ENCODE assay signal across 12 cellular contexts in the genomic region with DNA sequence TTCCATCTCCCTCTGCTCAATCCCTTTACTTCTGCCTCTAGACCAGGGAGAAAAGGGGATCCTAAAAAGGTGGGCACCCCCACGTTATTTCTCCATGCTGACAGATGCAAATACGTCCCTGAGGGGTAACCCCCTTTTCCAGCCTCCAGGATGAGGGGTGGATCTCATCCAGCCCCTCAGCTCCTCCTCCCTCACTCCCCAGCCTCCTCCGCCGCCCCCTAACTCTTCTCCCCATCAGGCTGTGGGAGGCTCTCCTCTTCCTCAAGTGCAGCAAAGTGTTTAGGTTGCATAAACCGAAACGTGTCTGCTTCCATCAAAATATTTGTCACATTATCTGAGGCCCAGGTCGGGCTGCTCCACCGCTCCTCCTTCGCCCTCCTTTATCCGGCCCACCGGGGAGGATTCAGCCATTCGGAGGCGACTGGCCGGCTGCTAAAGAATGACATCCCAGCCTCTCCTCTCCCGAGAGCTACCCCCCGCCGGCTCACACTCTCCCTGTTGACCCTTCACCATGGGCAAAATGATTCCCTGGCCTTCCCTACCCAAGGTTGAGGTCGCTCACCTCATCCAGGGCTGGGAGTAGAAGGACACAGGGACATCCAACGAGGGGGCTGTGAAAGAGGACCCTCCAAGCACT. TPM values are rescaled to one million over a fixed set of nuclear protein-coding genes. Genes with fewer than 3 reads are reported as not detected.
DNase-seq lines count a peak whose midpoint lies in the region; ATAC-seq, FAIRE-seq and TF ChIP-seq lines count a peak whose summit lies in the region.
"Had no signal": no experiment of that assay in that cellular context is flagged by ENCODE, and none has a peak within 500 bp of the region (broad histone marks: within the 10 kb centered on the region; RNA-seq: fewer than 3 reads in every experiment).

No MANE protein-coding gene starts in this region.

- H3K27ac Mint-ChIP-seq in activated T-cell treated with anti-CD3 and anti-CD28 coated beads, Interleukin-2, amount 50 U/mL, for 24 hours, result no peak overlapping the region
- no peak overlapping the region for H3K27ac Mint-ChIP-seq in T-helper 17 cell
- no peak overlapping the region for H3K27ac Mint-ChIP-seq in stimulated activated naive CD8-positive, alpha-beta T cell treated with anti-CD3 and anti-CD28 coated beads, Interleukin-15, amount 100 ng/mL, for 72 hours

- peaks cover 68% of the 10 kb centered on the region for H3K27me3 Mint-ChIP-seq in activated T-cell treated with anti-CD3 and anti-CD28 coated beads, Interleukin-2, amount 50 U/mL, for 24 hours
- H3K27me3 Mint-ChIP-seq in T-helper 17 cell, result peaks cover 63% of the 10 kb centered on the region
- H3K27me3 Mint-ChIP-seq in stimulated activated naive CD8-positive, alpha-beta T cell treated with anti-CD3 and anti-CD28 coated beads, Interleukin-15, amount 100 ng/mL, for 72 hours, result peaks cover 65% of the 10 kb centered on the region

- H3K4me1 ChIP-seq in iPS DF 6.9 (ENCODE audit: control insufficient read depth, insufficient read depth, low read length), result peaks cover 7% of the 10 kb centered on the region; the same call in 1 of the 2 replicates

- no peaks in the 10 kb centered on the region for H3K36me3 ChIP-seq in iPS DF 6.9 (ENCODE audit: control insufficient read depth, insufficient read depth, low read length)

- no peak for TF ChIP-seq CTCF in GM10248 (IDR thresholded peaks at IDR 0.05; ENCODE audit: control extremely low read depth, extremely low read depth, low read depth, missing control alignments)

- no peak for FAIRE-seq in frontal cortex (lab: Jason Lieb, UNC)
- FAIRE-seq: GM18507 had no signal

- POLR2A ChIA-PET in GM10248 (lab: Yijun Ruan, JAX), result no interaction called here

- no peak for DNase-seq in activated T-cell treated with anti-CD3 and anti-CD28 coated beads, Interleukin-2, amount 50 U/mL, for 24 hours
- no peak for DNase-seq in activated T-cell treated with anti-CD3 and anti-CD28 coated beads, Interleukin-2, amount 50 U/mL, for 1 hour
- DNase-seq in T-helper 17 cell (no peak), iPS DF 6.9 (ENCODE audit: low read depth, low spot score) (no peak), GM10248 (ENCODE audit: extremely low spot score) (no peak), NCI-H1436 treated with DMSO at 0.1 percent for 48 hours (lab: John Stamatoyannopoulos, UW) (no peak), frontal cortex (ENCODE audit: low spot score in 2 of 2) (no peak)
- DNase-seq in stimulated activated naive CD8-positive, alpha-beta T cell treated with anti-CD3 and anti-CD28 coated beads, Interleukin-15, amount 100 ng/mL, for 72 hours, result no peak
- DNase-seq: mammary epithelial cell; stimulated activated CD4-positive, alpha-beta T cell treated with anti-CD3 and anti-CD28 coated beads, Interleukin-1b, Interleukin-23, amount 100 ng/mL, for 48 hours had no signal

- H3K4me3 ChIP-seq in iPS DF 6.9 (ENCODE audit: low read length), result peak overlapping the region; percentile 41; the same call in 1 of the 2 replicates

- H3K9me3 ChIP-seq in T-helper 17 cell (ENCODE audit: control insufficient read depth, low read length, poor library complexity, severe bottlenecking) (no peaks in the 10 kb centered on the region), iPS DF 6.9 (ENCODE audit: control insufficient read depth, insufficient read depth, low read length) (no peaks in the 10 kb centered on the region)

- H3K27me3 ChIP-seq in iPS DF 6.9 (ENCODE audit: control insufficient read depth, insufficient read depth, low read length), result peaks cover 23% of the 10 kb centered on the region

- no peak overlapping the region for H3K27ac ChIP-seq in iPS DF 6.9 (ENCODE audit: low read length)

- no peaks in the 10 kb centered on the region for H3K9me3 Mint-ChIP-seq in activated T-cell treated with anti-CD3 and anti-CD28 coated beads, Interleukin-2, amount 50 U/mL, for 24 hours
- no peaks in the 10 kb centered on the region for H3K9me3 Mint-ChIP-seq in stimulated activated naive CD8-positive, alpha-beta T cell treated with anti-CD3 and anti-CD28 coated beads, Interleukin-15, amount 100 ng/mL, for 72 hours

- CTCF ChIA-PET in GM10248 (lab: Yijun Ruan, JAX), result interaction anchor here (0.7 to 1.7 kb wide), 6 partner anchors 8 to 51 kb away, joined by 3 to 5 read pairs (median 4); no protein-coding TSS in a partner anchor

- peaks cover 43% of the 10 kb centered on the region for H3K4me1 Mint-ChIP-seq in activated T-cell treated with anti-CD3 and anti-CD28 coated beads, Interleukin-2, amount 50 U/mL, for 24 hours (ENCODE audit: low read depth)
- peaks cover 15% of the 10 kb centered on the region for H3K4me1 Mint-ChIP-seq in T-helper 17 cell
- H3K4me1 Mint-ChIP-seq in stimulated activated naive CD8-positive, alpha-beta T cell treated with anti-CD3 and anti-CD28 coated beads, Interleukin-15, amount 100 ng/mL, for 72 hours, result peaks cover 50% of the 10 kb centered on the region

- peak overlapping the region; percentile 30 for H3K4me3 Mint-ChIP-seq in activated T-cell treated with anti-CD3 and anti-CD28 coated beads, Interleukin-2, amount 50 U/mL, for 24 hours
- peak overlapping the region; percentile 89 for H3K4me3 Mint-ChIP-seq in T-helper 17 cell
- peak overlapping the region; percentile 73 to 85 for H3K4me3 Mint-ChIP-seq in stimulated activated naive CD8-positive, alpha-beta T cell treated with anti-CD3 and anti-CD28 coated beads, Interleukin-15, amount 100 ng/mL, for 72 hours

- ATAC-seq in T-helper 17 cell, result no peak
- ATAC-seq in stimulated activated naive CD8-positive, alpha-beta T cell treated with anti-CD3 and anti-CD28 coated beads, Interleukin-15, amount 100 ng/mL, for 72 hours, result no peak

- H3K36me3 Mint-ChIP-seq in activated T-cell treated with anti-CD3 and anti-CD28 coated beads, Interleukin-2, amount 50 U/mL, for 24 hours (ENCODE audit: low read depth), result no peaks in the 10 kb centered on the region
- peaks cover 4% of the 10 kb centered on the region for H3K36me3 Mint-ChIP-seq in T-helper 17 cell (ENCODE audit: low read depth)

- no CpG with 5 or more reads among the region's 19 CpGs for WGBS in iPS DF 6.9 (ENCODE audit: insufficient coverage, insufficient read length)

RNA-seq across cellular contexts. Expression of a gene that starts 1.2 kb away (rescaled TPM):
- total RNA-seq in T-helper 17 cell (not detected), frontal cortex (1.2 TPM)

RNA-seq across cellular contexts. Expression of a gene that starts 21.7 kb away (rescaled TPM):
- total RNA-seq in T-helper 17 cell, result under 1 TPM in 1 of 2 donors, not detected in 1; 0.08 TPM
- 0.41 TPM for total RNA-seq in frontal cortex

RNA-seq across cellular contexts. Expression of a gene that starts 54.0 kb away (rescaled TPM):
- total RNA-seq in T-helper 17 cell (under 1 TPM in 1 of 2 donors, not detected in 1; 0.18 TPM), frontal cortex (155 TPM)
- total RNA-seq: H4 had no signal

Comparison
In these comparisons a context has a peak if more than half of its experiments do, and no peak if none do; other contexts are left out.
1. H3K4me3 Mint-ChIP-seq: peak in every context shown above with its lines; median percentile 89 in T-helper 17 cell; 79 in stimulated activated naive CD8-positive, alpha-beta T cell treated with anti-CD3 and anti-CD28 coated beads, Interleukin-15, amount 100 ng/mL, for 72 hours; 30 in activated T-cell treated with anti-CD3 and anti-CD28 coated beads, Interleukin-2, amount 50 U/mL, for 24 hours.
2. RNA of a gene that starts 54.0 kb away (total RNA-seq): 155 TPM in frontal cortex (single experiment); 0.18 TPM in T-helper 17 cell; every median in the first group is over 100 times any median in the second.